1 cellular context compared by ENCODE assay signal in the genomic region with DNA sequence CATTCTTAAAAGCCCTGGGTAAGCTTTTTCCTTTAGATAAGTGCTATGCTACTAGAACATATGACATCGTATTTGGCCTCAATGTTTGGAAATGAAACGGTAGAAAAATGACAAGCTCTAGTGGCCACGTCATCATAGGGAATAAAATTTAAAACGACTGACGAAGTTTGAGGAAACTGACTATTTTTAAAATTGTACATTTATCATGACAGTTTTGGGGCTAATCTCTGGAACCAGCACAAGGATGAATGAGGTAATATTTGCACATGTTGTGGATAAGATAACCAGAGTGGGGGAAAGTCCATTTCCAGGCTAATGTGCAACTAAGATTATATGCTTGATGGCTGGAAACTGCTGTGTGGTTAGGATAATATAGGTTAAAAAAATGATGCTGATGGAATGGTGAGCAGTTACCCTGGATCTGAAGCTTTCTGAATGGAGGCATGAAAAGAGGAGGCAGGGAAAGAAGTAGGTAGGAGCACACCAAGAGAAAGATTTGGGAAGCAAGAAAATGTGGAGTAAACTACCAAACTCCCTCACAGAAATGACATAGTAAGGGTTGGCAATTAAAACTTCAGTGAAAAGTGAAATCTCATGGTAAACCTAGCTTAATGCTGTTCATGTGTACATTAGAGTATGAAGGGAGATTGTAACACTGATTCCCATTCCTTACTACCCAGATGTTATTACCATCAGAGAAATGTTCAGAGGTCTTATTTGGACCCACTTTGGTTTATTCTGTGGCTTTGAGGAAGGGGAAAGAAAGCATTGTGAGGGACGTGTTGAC.
TF ChIP-seq lines count a peak whose summit lies in the region.

No MANE protein-coding gene starts in this region.

TF ChIP-seq in SK-N-SH, 30 proteins besides CTCF, POLR2A, EP300 and RAD21 (continued from another document):
- TF ChIP-seq POLR2AphosphoS5 (IDR thresholded peaks at IDR 0.05; ENCODE audit: low read depth, low read length) = no peak
